In genomic region chr10:74084955-74085354, GRCh38 we compare ENCODE assay signal across 13 cellular contexts.
DNase-seq lines count a peak whose midpoint lies in the region; ATAC-seq and TF ChIP-seq lines count a peak whose summit lies in the region.
"Had no signal": no experiment of that assay in that cellular context is flagged by ENCODE, and none has a peak within 500 bp of the region (broad histone marks: within the 10 kb centered on the region; RNA-seq: fewer than 3 reads in every experiment).

No MANE protein-coding gene starts in this region.

- H3K9me3 Mint-ChIP-seq in activated T-helper 1 cell treated with anti-CD3 and anti-CD28 coated beads, Interleukin-12 subunit alpha, Interleukin-12 subunit beta, Interleukin-2, Interleukin-4 antibody, amounts not matched to agents 30 ng/mL and 10 ng/mL and 1 ng/mL, durations not matched to agents 14 hours and 24 hours and 36 hours, result no peaks in the 10 kb centered on the region

- POLR2A ChIA-PET in HEK293T (lab: Yijun Ruan, JAX), result no interaction called here

- H3K4me3 Mint-ChIP-seq in activated T-helper 1 cell treated with anti-CD3 and anti-CD28 coated beads, Interleukin-12 subunit alpha, Interleukin-12 subunit beta, Interleukin-2, Interleukin-4 antibody, amounts not matched to agents 30 ng/mL and 10 ng/mL and 1 ng/mL, durations not matched to agents 14 hours and 24 hours and 36 hours, result no peak overlapping the region

- TF ChIP-seq CTCF in GM12865 (IDR thresholded peaks at IDR 0.05; ENCODE audit: insufficient read depth, low read depth, low read length, missing control alignments), result no peak

- ATAC-seq in HG02885 (IDR thresholded peaks at IDR 0.05; ENCODE audit: poor library complexity, unreplicated experiment) (peak; percentile 64), HG03045 (IDR thresholded peaks at IDR 0.05; ENCODE audit: unreplicated experiment) (no peak)

- H3K27ac Mint-ChIP-seq in activated T-helper 1 cell treated with anti-CD3 and anti-CD28 coated beads, Interleukin-12 subunit alpha, Interleukin-12 subunit beta, Interleukin-2, Interleukin-4 antibody, amounts not matched to agents 30 ng/mL and 10 ng/mL and 1 ng/mL, durations not matched to agents 14 hours and 24 hours and 36 hours, result peak overlapping the region; percentile 60

- H3K36me3 Mint-ChIP-seq in activated T-helper 1 cell treated with anti-CD3 and anti-CD28 coated beads, Interleukin-12 subunit alpha, Interleukin-12 subunit beta, Interleukin-2, Interleukin-4 antibody, amounts not matched to agents 30 ng/mL and 10 ng/mL and 1 ng/mL, durations not matched to agents 14 hours and 24 hours and 36 hours (ENCODE audit: low read depth), result peaks cover 21% of the 10 kb centered on the region

- peaks cover 17% of the 10 kb centered on the region for H3K4me1 Mint-ChIP-seq in activated T-helper 1 cell treated with anti-CD3 and anti-CD28 coated beads, Interleukin-12 subunit alpha, Interleukin-12 subunit beta, Interleukin-2, Interleukin-4 antibody, amounts not matched to agents 30 ng/mL and 10 ng/mL and 1 ng/mL, durations not matched to agents 14 hours and 24 hours and 36 hours (ENCODE audit: low read depth)

- no peaks in the 10 kb centered on the region for H3K27me3 Mint-ChIP-seq in activated T-helper 1 cell treated with anti-CD3 and anti-CD28 coated beads, Interleukin-12 subunit alpha, Interleukin-12 subunit beta, Interleukin-2, Interleukin-4 antibody, amounts not matched to agents 30 ng/mL and 10 ng/mL and 1 ng/mL, durations not matched to agents 14 hours and 24 hours and 36 hours (ENCODE audit: insufficient read depth)

- DNase-seq in GM12865 (ENCODE audit: low read depth) (peak; percentile 73), GM19238 (ENCODE audit: insufficient read length, low spot score) (peak; percentile 23), NCI-H1417 (lab: John Stamatoyannopoulos, UW) (no peak), HEK293T (ENCODE audit: extremely low spot score) (no peak), AML-193 (lab: John Stamatoyannopoulos, UW) (no peak)
- DNase-seq in activated T-helper 1 cell treated with anti-CD3 and anti-CD28 coated beads, Interleukin-12 subunit alpha, Interleukin-12 subunit beta, Interleukin-2, Interleukin-4 antibody, amounts not matched to agents 30 ng/mL and 10 ng/mL and 1 ng/mL, durations not matched to agents 14 hours and 24 hours and 36 hours (ENCODE audit: low spot score), result no peak
- DNase-seq: effector CD4-positive, alpha-beta T cell; glutamatergic neuron; NCI-H526 treated with DMSO at 0.1 percent for 48 hours; SHP77 treated with DMSO at 0.1 percent for 48 hours had no signal

- H3K4me3 ChIP-seq in GM12865 (ENCODE audit: low read depth, low read length), result no peak overlapping the region
- H3K4me3 ChIP-seq: prostate gland had no signal

- CTCF ChIA-PET in HEK293T (lab: Yijun Ruan, JAX), result no interaction called here

- intact Hi-C loops in activated T-helper 1 cell treated with anti-CD3 and anti-CD28 coated beads, Interleukin-12 subunit alpha, Interleukin-12 subunit beta, Interleukin-2, Interleukin-4 antibody, amounts not matched to agents 30 ng/mL and 10 ng/mL and 1 ng/mL, durations not matched to agents 14 hours and 24 hours and 36 hours (cut with micrococcal nuclease), result loop anchor here (1.0 kb wide), 1 partner anchor 29 kb away; no protein-coding TSS in a partner anchor

TF ChIP-seq in HEK293T, 16 proteins besides CTCF, POLR2A, EP300 and RAD21:
- TF ChIP-seq TARDBP (IDR thresholded peaks at IDR 0.05), result no peak
- no peak for TF ChIP-seq ELF4 (IDR thresholded peaks at IDR 0.05)
- no peak for TF ChIP-seq L3MBTL2 (conservative IDR thresholded peaks at IDR 0.05)
- no peak for TF ChIP-seq FOXA1 (IDR thresholded peaks at IDR 0.05)
- no peak for TF ChIP-seq HDGF (IDR thresholded peaks at IDR 0.05; ENCODE audit: borderline replicate concordance)
- TF ChIP-seq ZNF384 (IDR thresholded peaks at IDR 0.05), result no peak
- no peak for TF ChIP-seq FOXK2 (IDR thresholded peaks at IDR 0.05)
- no peak for TF ChIP-seq NFRKB (IDR thresholded peaks at IDR 0.05)
- TF ChIP-seq LEF1 (IDR thresholded peaks at IDR 0.05; ENCODE audit: borderline replicate concordance), result no peak
- no peak for TF ChIP-seq SUZ12 (IDR thresholded peaks at IDR 0.05)
- no peak for TF ChIP-seq SP1 (IDR thresholded peaks at IDR 0.05)
- TF ChIP-seq CTBP1 (IDR thresholded peaks at IDR 0.05; ENCODE audit: borderline replicate concordance), result no peak
- TF ChIP-seq BHLHE40 (IDR thresholded peaks at IDR 0.05; ENCODE audit: borderline replicate concordance), result no peak
- no peak for TF ChIP-seq PKNOX1 (IDR thresholded peaks at IDR 0.05)
- no peak for TF ChIP-seq FOXM1 (IDR thresholded peaks at IDR 0.05; ENCODE audit: borderline replicate concordance)
- TF ChIP-seq ARNT (IDR thresholded peaks at IDR 0.05), result no peak
TF ChIP-seq in HEK293T: peak in this region for 0.

Comparison
In these comparisons a context has a peak if more than half of its experiments do, and no peak if none do; other contexts are left out.
1. DNase-seq: peak in GM12865 (single experiment) and GM19238 (single experiment); none in activated T-helper 1 cell treated with anti-CD3 and anti-CD28 coated beads, Interleukin-12 subunit alpha, Interleukin-12 subunit beta, Interleukin-2, Interleukin-4 antibody, amounts not matched to agents 30 ng/mL and 10 ng/mL and 1 ng/mL, durations not matched to agents 14 hours and 24 hours and 36 hours (single experiment), NCI-H1417 (0 of 3), HEK293T (single experiment) and AML-193 (0 of 2).